ENCODE assay signal across 11 cellular contexts in genomic region chr6:111813247-111814162, GRCh38. TPM values are rescaled to one million over a fixed set of nuclear protein-coding genes. Genes with fewer than 3 reads are reported as not detected.
A peak's percentile ranks its signal among the peaks of the same experiment; 100 is the strongest.
DNase-seq lines count a peak whose midpoint lies in the region; ATAC-seq and TF ChIP-seq lines count a peak whose summit lies in the region.
"Had no signal": no experiment of that assay in that cellular context is flagged by ENCODE, and none has a peak within 500 bp of the region (broad histone marks: within the 10 kb centered on the region; RNA-seq: fewer than 3 reads in every experiment).

No MANE protein-coding gene starts in this region.

- H3K27me3 ChIP-seq in RWPE2 (ENCODE audit: insufficient read depth, poor library complexity, severe bottlenecking): no peaks in the 10 kb centered on the region
- no peaks in the 10 kb centered on the region for H3K27me3 ChIP-seq in left ventricle myocardium inferior (ENCODE audit: low read depth)
- H3K27me3 ChIP-seq: neural progenitor cell had no signal

- H3K4me1 ChIP-seq in RWPE2 (ENCODE audit: insufficient read depth, poor library complexity, severe bottlenecking) (peaks cover 21% of the 10 kb centered on the region), left ventricle myocardium inferior (peaks cover 54% of the 10 kb centered on the region)

- H3K36me3 Mint-ChIP-seq in activated T-cell treated with anti-CD3 and anti-CD28 coated beads, Interleukin-2, amount 50 U/mL, for 24 hours (ENCODE audit: low read depth): peaks cover 90% of the 10 kb centered on the region
- H3K36me3 Mint-ChIP-seq in effector memory CD8-positive, alpha-beta T cell (ENCODE audit: insufficient read depth): peaks cover 31% of the 10 kb centered on the region
- H3K36me3 Mint-ChIP-seq in stimulated activated effector memory CD8-positive, alpha-beta T cell treated with anti-CD3 and anti-CD28 coated beads, Interleukin-12 subunit alpha, Interleukin-12 subunit beta, amount 100 ng/mL, for 72 hours: peaks cover 80% of the 10 kb centered on the region

- no peaks in the 10 kb centered on the region for H3K9me3 Mint-ChIP-seq in activated T-cell treated with anti-CD3 and anti-CD28 coated beads, Interleukin-2, amount 50 U/mL, for 24 hours
- no peaks in the 10 kb centered on the region for H3K9me3 Mint-ChIP-seq in effector memory CD8-positive, alpha-beta T cell
- H3K9me3 Mint-ChIP-seq in stimulated activated effector memory CD8-positive, alpha-beta T cell treated with anti-CD3 and anti-CD28 coated beads, Interleukin-12 subunit alpha, Interleukin-12 subunit beta, amount 100 ng/mL, for 72 hours: no peaks in the 10 kb centered on the region
- H3K9me3 Mint-ChIP-seq: neural progenitor cell had no signal

- H3K36me3 ChIP-seq in RWPE2 (ENCODE audit: low read depth): 0 out of 2 replicates have a peak, but pooled peaks cover 8% of the 10 kb centered on the region
- no peaks in the 10 kb centered on the region for H3K36me3 ChIP-seq in left ventricle myocardium inferior
- H3K36me3 ChIP-seq: neural progenitor cell had no signal

- intact Hi-C loops in left ventricle myocardium inferior (cut with micrococcal nuclease): no loop called here

- no peak overlapping the region for H3K4me3 ChIP-seq in RWPE2 (ENCODE audit: severe bottlenecking)
- no peak overlapping the region for H3K4me3 ChIP-seq in left ventricle myocardium inferior
- H3K4me3 ChIP-seq: neural progenitor cell had no signal

- peak overlapping the region; percentile 97 for H3K27ac Mint-ChIP-seq in activated T-cell treated with anti-CD3 and anti-CD28 coated beads, Interleukin-2, amount 50 U/mL, for 24 hours
- peak overlapping the region; percentile 71 to 89 for H3K27ac Mint-ChIP-seq in effector memory CD8-positive, alpha-beta T cell
- H3K27ac Mint-ChIP-seq in stimulated activated effector memory CD8-positive, alpha-beta T cell treated with anti-CD3 and anti-CD28 coated beads, Interleukin-12 subunit alpha, Interleukin-12 subunit beta, amount 100 ng/mL, for 72 hours: peak overlapping the region; percentile 94
- H3K27ac Mint-ChIP-seq: neural progenitor cell had no signal

- H3K27ac ChIP-seq in RWPE2 (ENCODE audit: poor library complexity, severe bottlenecking) (peak overlapping the region; percentile 71), left ventricle myocardium inferior (replicated peaks) (no peak overlapping the region)
- H3K27ac ChIP-seq: neural progenitor cell had no signal

- peaks cover 89% of the 10 kb centered on the region for H3K4me1 Mint-ChIP-seq in activated T-cell treated with anti-CD3 and anti-CD28 coated beads, Interleukin-2, amount 50 U/mL, for 24 hours (ENCODE audit: low read depth)
- H3K4me1 Mint-ChIP-seq in effector memory CD8-positive, alpha-beta T cell (ENCODE audit: low read depth in 2 of 2): peaks cover 50 to 78% of the 10 kb centered on the region in 2 donors
- peaks cover 66% of the 10 kb centered on the region for H3K4me1 Mint-ChIP-seq in stimulated activated effector memory CD8-positive, alpha-beta T cell treated with anti-CD3 and anti-CD28 coated beads, Interleukin-12 subunit alpha, Interleukin-12 subunit beta, amount 100 ng/mL, for 72 hours

- TF ChIP-seq CTCF in RWPE2 (IDR thresholded peaks at IDR 0.05; ENCODE audit: poor library complexity, severe bottlenecking) (no peak), left ventricle myocardium inferior (IDR thresholded peaks at IDR 0.05; ENCODE audit: borderline replicate concordance) (no peak)

- H3K9me3 ChIP-seq in RWPE2 (ENCODE audit: severe bottlenecking): no peaks in the 10 kb centered on the region
- H3K9me3 ChIP-seq in left ventricle myocardium inferior (replicated peaks): no peaks in the 10 kb centered on the region

- DNase-seq in activated T-cell treated with anti-CD3 and anti-CD28 coated beads, Interleukin-2, amount 50 U/mL, for 24 hours: no peak
- DNase-seq in activated T-cell treated with anti-CD3 and anti-CD28 coated beads, Interleukin-2, amount 50 U/mL, for 1 hour: no peak
- no peak for DNase-seq in RWPE2 (ENCODE audit: low spot score)
- DNase-seq in effector memory CD8-positive, alpha-beta T cell: no peak
- DNase-seq in stimulated activated effector memory CD8-positive, alpha-beta T cell treated with anti-CD3 and anti-CD28 coated beads, Interleukin-12 subunit alpha, Interleukin-12 subunit beta, amount 100 ng/mL, for 72 hours (ENCODE audit: low spot score in 2 of 2): peak in 1 of 2 donors; percentile 51
- no peak for DNase-seq in RPMI8226
- DNase-seq in left ventricle myocardium inferior: no peak
- DNase-seq: aorta, H7 had no signal

- peak; percentile 66 for ATAC-seq in RWPE2 (ENCODE audit: low read depth)
- peak; percentile 33 for ATAC-seq in effector memory CD8-positive, alpha-beta T cell (replicated peaks)
- ATAC-seq in stimulated activated effector memory CD8-positive, alpha-beta T cell treated with anti-CD3 and anti-CD28 coated beads, Interleukin-12 subunit alpha, Interleukin-12 subunit beta, amount 100 ng/mL, for 72 hours: peak; percentile 86
- ATAC-seq in GM19023 (IDR thresholded peaks at IDR 0.05; ENCODE audit: unreplicated experiment): no peak

- H3K4me3 Mint-ChIP-seq in activated T-cell treated with anti-CD3 and anti-CD28 coated beads, Interleukin-2, amount 50 U/mL, for 24 hours: peak overlapping the region; percentile 68
- H3K4me3 Mint-ChIP-seq in effector memory CD8-positive, alpha-beta T cell: peak overlapping the region; percentile 64 to 66
- peak overlapping the region; percentile 56 for H3K4me3 Mint-ChIP-seq in stimulated activated effector memory CD8-positive, alpha-beta T cell treated with anti-CD3 and anti-CD28 coated beads, Interleukin-12 subunit alpha, Interleukin-12 subunit beta, amount 100 ng/mL, for 72 hours
- H3K4me3 Mint-ChIP-seq: neural progenitor cell had no signal

- no peaks in the 10 kb centered on the region for H3K27me3 Mint-ChIP-seq in activated T-cell treated with anti-CD3 and anti-CD28 coated beads, Interleukin-2, amount 50 U/mL, for 24 hours
- no peaks in the 10 kb centered on the region for H3K27me3 Mint-ChIP-seq in effector memory CD8-positive, alpha-beta T cell

RNA-seq across cellular contexts. Expression of gene FYN, which starts 59.7 kb away (rescaled TPM):
- 46.3 TPM for total RNA-seq in left ventricle myocardium inferior
